In genomic region chr17:76670708-76671122, GRCh38 we compare ENCODE assay signal across 8 cellular contexts. TPM values are rescaled to one million over a fixed set of nuclear protein-coding genes. Genes with fewer than 3 reads are reported as not detected.
DNase-seq lines count a peak whose midpoint lies in the region; ATAC-seq, FAIRE-seq and TF ChIP-seq lines count a peak whose summit lies in the region.

No MANE protein-coding gene starts in this region.

- WGBS in A549 (ENCODE audit: missing lambda C conversion rate): 71% methylated on average over 9 of the region's 9 CpGs
- WGBS in GM12878 (ENCODE audit: insufficient coverage, insufficient replicate concordance, low lambda C conversion rate, missing lambda C conversion rate): 93% methylated on average over 9 of the region's 9 CpGs

- H3K27ac ChIP-seq in A549 (peak overlapping the region; percentile 85 to 91; a peak in 5 of 6 replicates), GM12878 (ENCODE audit: control insufficient read depth, insufficient read depth) (no peak overlapping the region), muscle layer of duodenum (ENCODE audit: low read length) (peak overlapping the region; percentile 80)

- ATAC-seq in A549: no peak; a peak in 1 of 6 replicates
- ATAC-seq in GM12878: no peak
- ATAC-seq in GM21367 (IDR thresholded peaks at IDR 0.05; ENCODE audit: unreplicated experiment): no peak

- H3K4me1 ChIP-seq in A549 (peaks cover 15% of the 10 kb centered on the region), GM12878 (ENCODE audit: control insufficient read depth, insufficient read depth, low read length) (peaks cover 5% of the 10 kb centered on the region), muscle layer of duodenum (ENCODE audit: control insufficient read depth in 1 of 2, insufficient read depth in 2 of 2, low read length in 2 of 2) (peaks cover 0 to 14% of the 10 kb centered on the region in 2 donors)

- in situ Hi-C loops in GM12878 (cut with MboI): no loop called here

- no peak overlapping the region for H3K9ac ChIP-seq in GM12878 (ENCODE audit: control insufficient read depth, insufficient read depth, low read length)

- no TSS peak for BruUV-seq in GM12878 (replicated peaks; lab: Mats Ljungman, UMichigan)

- peak overlapping the region; percentile 89 for H3K27ac Mint-ChIP-seq in HFFc6

- H3K4me3 Mint-ChIP-seq in HFFc6: peak overlapping the region; percentile 95

- peaks cover 59% of the 10 kb centered on the region for H3K4me1 Mint-ChIP-seq in HFFc6 (ENCODE audit: low read depth)

- intact Hi-C loops in GM12878 (cut with micrococcal nuclease; ENCODE audit: unreplicated experiment): no loop called here

- SMC1A ChIA-PET in GM12878 (lab: Charles Lee; ENCODE audit: uncharacterized antibody, unreplicated experiment): interaction anchor here (1.6 kb wide), 1 partner anchor 11 kb away, joined by 12 read pairs; no protein-coding TSS in a partner anchor

- POLR2A ChIA-PET in A549 (lab: Yijun Ruan, JAX) (interaction anchor here (0.8 to 1.6 kb wide), 9 partner anchors 11 to 406 kb away, joined by 3 to 14 read pairs (median 3); partner anchors contain the start of genes MXRA7, PRPSAP1 and UBALD2), GM12878 (lab: Charles Lee) (interaction anchor here (0.6 to 1.3 kb wide), 2 partner anchors 57 to 643 kb away, joined by 3 to 4 read pairs; no protein-coding TSS in a partner anchor)

- H3K27me3 ChIP-seq in GM12878 (replicated peaks in 1 of 2; ENCODE audit: control insufficient read depth in 2 of 2, insufficient read depth in 2 of 2, low read length in 1 of 2) (no peaks in the 10 kb centered on the region; a peak in 1 of 4 replicates), muscle layer of duodenum (ENCODE audit: low read depth, low read length) (no peaks in the 10 kb centered on the region)

- TF ChIP-seq POLR2A in A549 (IDR thresholded peaks at IDR 0.05; ENCODE audit: low read length) (no peak), GM12878 (IDR thresholded peaks at IDR 0.05; ENCODE audit: low read depth, low read length) (no peak)

- H3K27me3 Mint-ChIP-seq in HFFc6 (ENCODE audit: insufficient read depth): peaks cover 13% of the 10 kb centered on the region

- RAD21 ChIA-PET in GM12878 (lab: Charles Lee; ENCODE audit: unreplicated experiment): no interaction called here

- H3K4me3 ChIP-seq in A549 (no peak overlapping the region), GM12878 (no peak overlapping the region), muscle layer of duodenum (ENCODE audit: low read depth in 1 of 2, low read length in 2 of 2) (peak overlapping the region in 1 of 2 donors; percentile 82)

- TF ChIP-seq CTCF in A549 (IDR thresholded peaks at IDR 0.05): no peak
- no peak for TF ChIP-seq CTCF in HFFc6 (IDR thresholded peaks at IDR 0.05)
- TF ChIP-seq CTCF in GM12878 (IDR thresholded peaks at IDR 0.05 in 2 of 3, conservative IDR thresholded peaks at IDR 0.05 in 1 of 3; ENCODE audit: control insufficient read depth in 2 of 3, extremely low read depth in 1 of 3, insufficient read depth in 1 of 3, low read depth in 3 of 3, low read length in 3 of 3): no peak

- H3K36me3 ChIP-seq in GM12878 (ENCODE audit: control insufficient read depth in 2 of 2, insufficient read depth in 2 of 2, low read length in 1 of 2): no peaks in the 10 kb centered on the region
- H3K36me3 ChIP-seq in muscle layer of duodenum (ENCODE audit: control insufficient read depth in 1 of 2, insufficient read depth in 2 of 2, low read length in 2 of 2): no peaks in the 10 kb centered on the region

- H2AFZ ChIP-seq in GM12878 (ENCODE audit: control insufficient read depth, low read depth, low read length): peak overlapping the region; percentile 99

- H3K9me3 Mint-ChIP-seq in HFFc6: no peaks in the 10 kb centered on the region; the same call in 1 of the 2 replicates

- H3K4me2 ChIP-seq in A549 (peak overlapping the region; percentile 83), GM12878 (ENCODE audit: control insufficient read depth, insufficient read depth) (no peak overlapping the region)

- H4K20me1 ChIP-seq in GM12878 (ENCODE audit: control insufficient read depth, insufficient read depth): no peaks in the 10 kb centered on the region

- TF ChIP-seq RAD21 in A549 (conservative IDR thresholded peaks at IDR 0.05 in 1 of 2, IDR thresholded peaks at IDR 0.05 in 1 of 2) (no peak), GM12878 (IDR thresholded peaks at IDR 0.05; ENCODE audit: insufficient read depth, low read depth, low read length) (no peak)

- no peak for TF ChIP-seq EP300 in A549 (IDR thresholded peaks at IDR 0.05)
- no peak for TF ChIP-seq EP300 in GM12878 (IDR thresholded peaks at IDR 0.05; ENCODE audit: borderline replicate concordance in 1 of 2, control insufficient read depth in 1 of 2, low read depth in 2 of 2, low read length in 2 of 2)

- CTCF ChIA-PET in A549 (lab: Yijun Ruan, JAX): interaction anchor here (1.0 to 14.0 kb wide), 8 partner anchors 8 to 385 kb away, joined by 3 to 123 read pairs (median 6); no protein-coding TSS in a partner anchor
- CTCF ChIA-PET in GM12878 (lab: Yijun Ruan, JAX): interaction anchor here (0.7 to 2.7 kb wide), 6 partner anchors 11 to 205 kb away, joined by 3 to 27 read pairs (median 4); no protein-coding TSS in a partner anchor

- H3K36me3 Mint-ChIP-seq in HFFc6 (ENCODE audit: low read depth): peaks cover 16% of the 10 kb centered on the region

- H3K9me3 ChIP-seq in A549: no peaks in the 10 kb centered on the region
- no peaks in the 10 kb centered on the region; the same call in 2 of the 3 replicates for H3K9me3 ChIP-seq in GM12878 (replicated peaks; ENCODE audit: control insufficient read depth, insufficient read depth, low read length)
- no peaks in the 10 kb centered on the region for H3K9me3 ChIP-seq in muscle layer of duodenum (ENCODE audit: control insufficient read depth in 1 of 2, low read length in 2 of 2)

- FAIRE-seq in A549 (lab: Jason Lieb, UNC): no peak
- no peak for FAIRE-seq in GM12878 (lab: Jason Lieb, UNC)

- DNase-seq in A549 (ENCODE audit: low read depth in 1 of 2, low spot score in 1 of 2) (no peak), HFFc6 (no peak), GM12878 (ENCODE audit: low read depth, low spot score) (no peak), kidney tubule cell (ENCODE audit: low spot score) (no peak), NCI-H2196 (lab: John Stamatoyannopoulos, UW; ENCODE audit: unreplicated experiment) (no peak), DMS 273 treated with DMSO at 0.1 percent for 48 hours (lab: John Stamatoyannopoulos, UW) (no peak)

- no peaks in the 10 kb centered on the region for H3K79me2 ChIP-seq in GM12878 (ENCODE audit: control insufficient read depth, insufficient read depth, low read length)

RNA-seq across cellular contexts. Expression of gene ST6GALNAC1, which starts 27.2 kb away (rescaled TPM):
- polyA plus RNA-seq in A549 (2011; rRNA removed): 0.63 and 0.72 TPM in 2 replicates
- 0.08 and 0.25 TPM in 2 replicates for polyA plus RNA-seq in A549 (2012; cell fraction: cytosol; rRNA removed)
- 0.05 and 0.11 TPM in 2 replicates for polyA plus RNA-seq in A549 (2012; cell fraction: nucleus; rRNA removed)
- 0.09 to 0.27 TPM (median 0.09 TPM) in 3 replicates for polyA plus RNA-seq in A549 (2017; fragmentation: RNase III; extraction: RNeasy Plus Mini Kit Qiagen cat#74134 plus additional on column Dnase treatment)
- 0.97 and 1.6 TPM in 2 replicates for polyA minus RNA-seq in A549 (2011; rRNA and poly(A)+ RNA removed)
- total RNA-seq in HFFc6 (2021; fragmentation: NEBNext Ultra II Directional; extraction: Animal tissue kit (Norgen Biotek cat#: 25700)): not detected
- not detected in 2 replicates for total RNA-seq in GM12878 (2013; cell fraction: nucleolus; rRNA removed)
- total RNA-seq in GM12878 (2014; rRNA removed): not detected in 2 replicates
- total RNA-seq in GM12878 (2014; rRNA removed; fragmentation: Illumina TruSeq; extraction: Trizol): not detected in 2 replicates
- 0.08 and 0.29 TPM in 2 replicates for total RNA-seq in GM12878 (2021)
- not detected for polyA plus RNA-seq in GM12878 (2011; ENCODE audit: low read depth)
- not detected in 2 replicates for polyA plus RNA-seq in GM12878 (2011; rRNA removed)
- not detected in 2 replicates for polyA plus RNA-seq in GM12878 (2011; cell fraction: cytosol; rRNA removed)
- not detected in 2 replicates for polyA plus RNA-seq in GM12878 (2011; cell fraction: nucleus; rRNA removed)
- not detected in 2 replicates for polyA plus RNA-seq in GM12878 (2012)
- polyA plus RNA-seq in GM12878 (2014; fragmentation: Illumina TruSeq; extraction: Trizol): not detected in 2 replicates
- not detected for polyA plus RNA-seq in GM12878 (2014; fragmentation: Nextera tagmentation; extraction: Ambion mirVana)
- polyA plus RNA-seq in GM12878 (2014; rRNA removed): not detected in 2 replicates
- polyA plus RNA-seq in GM12878 (2016; fragmentation: Nextera tagmentation; extraction: Ambion mirVana): not detected
- polyA minus RNA-seq in GM12878 (2011; rRNA and poly(A)+ RNA removed): not detected in 2 replicates
- not detected in 2 replicates for polyA minus RNA-seq in GM12878 (2011; cell fraction: cytosol; rRNA and poly(A)+ RNA removed)
- polyA minus RNA-seq in GM12878 (2011; cell fraction: nucleus; rRNA and poly(A)+ RNA removed): not detected in 2 replicates

RNA-seq across cellular contexts. Expression of gene MXRA7, which starts 40.0 kb away (rescaled TPM):
- polyA plus RNA-seq in A549 (2011; rRNA removed): 47.8 and 80.1 TPM in 2 replicates
- 23.0 and 30.3 TPM in 2 replicates for polyA plus RNA-seq in A549 (2012; cell fraction: cytosol; rRNA removed)
- polyA plus RNA-seq in A549 (2012; cell fraction: nucleus; rRNA removed): 7.5 and 12.8 TPM in 2 replicates
- 48.6 to 59.2 TPM (median 57.2 TPM) in 3 replicates for polyA plus RNA-seq in A549 (2017; fragmentation: RNase III; extraction: RNeasy Plus Mini Kit Qiagen cat#74134 plus additional on column Dnase treatment)
- polyA minus RNA-seq in A549 (2011; rRNA and poly(A)+ RNA removed): 20.3 and 22.2 TPM in 2 replicates
- 100 to 1,000 TPM; 180 to 259 (median 192) TPM for total RNA-seq in HFFc6 (2021; fragmentation: NEBNext Ultra II Directional; extraction: Animal tissue kit (Norgen Biotek cat#: 25700))
- total RNA-seq in GM12878 (2013; cell fraction: nucleolus; rRNA removed): 0.33 and 0.54 TPM in 2 replicates
- total RNA-seq in GM12878 (2014; rRNA removed): 0.56 and 1.9 TPM in 2 replicates
- total RNA-seq in GM12878 (2014; rRNA removed; fragmentation: Illumina TruSeq; extraction: Trizol): 0.49 and 0.60 TPM in 2 replicates
- 1.1 and 1.3 TPM in 2 replicates for total RNA-seq in GM12878 (2021)
- polyA plus RNA-seq in GM12878 (2011; ENCODE audit: low read depth): 0.50 TPM
- polyA plus RNA-seq in GM12878 (2011; rRNA removed): 0.15 and 0.30 TPM in 2 replicates
- polyA plus RNA-seq in GM12878 (2011; cell fraction: cytosol; rRNA removed): 0.03 and 0.06 TPM in 2 replicates
- 0.06 and 0.07 TPM in 2 replicates for polyA plus RNA-seq in GM12878 (2011; cell fraction: nucleus; rRNA removed)
- 0.66 and 0.87 TPM in 2 replicates for polyA plus RNA-seq in GM12878 (2012)
- polyA plus RNA-seq in GM12878 (2014; fragmentation: Illumina TruSeq; extraction: Trizol): 0.96 and 3.4 TPM in 2 replicates
- polyA plus RNA-seq in GM12878 (2014; fragmentation: Nextera tagmentation; extraction: Ambion mirVana): under 1 TPM; 0.03 to 0.16 TPM
- 0.48 and 2.0 TPM in 2 replicates for polyA plus RNA-seq in GM12878 (2014; rRNA removed)
- under 1 TPM; 0.08 to 0.18 TPM for polyA plus RNA-seq in GM12878 (2016; fragmentation: Nextera tagmentation; extraction: Ambion mirVana)
- polyA minus RNA-seq in GM12878 (2011; rRNA and poly(A)+ RNA removed): 0.10 TPM in 1 of 2 replicates, not detected in the other
- not detected in 2 replicates for polyA minus RNA-seq in GM12878 (2011; cell fraction: cytosol; rRNA and poly(A)+ RNA removed)
- not detected in 2 replicates for polyA minus RNA-seq in GM12878 (2011; cell fraction: nucleus; rRNA and poly(A)+ RNA removed)

RNA-seq across cellular contexts. Expression of gene JMJD6, which starts 55.7 kb away (rescaled TPM):
- 17.5 and 23.0 TPM in 2 replicates for polyA plus RNA-seq in A549 (2011; rRNA removed)
- 29.8 and 31.6 TPM in 2 replicates for polyA plus RNA-seq in A549 (2012; cell fraction: cytosol; rRNA removed)
- polyA plus RNA-seq in A549 (2012; cell fraction: nucleus; rRNA removed): 38.6 and 43.7 TPM in 2 replicates
- polyA plus RNA-seq in A549 (2017; fragmentation: RNase III; extraction: RNeasy Plus Mini Kit Qiagen cat#74134 plus additional on column Dnase treatment): 44.5 to 55.3 TPM (median 53.3 TPM) in 3 replicates
- polyA minus RNA-seq in A549 (2011; rRNA and poly(A)+ RNA removed): 16.0 and 23.1 TPM in 2 replicates
- total RNA-seq in HFFc6 (2021; fragmentation: NEBNext Ultra II Directional; extraction: Animal tissue kit (Norgen Biotek cat#: 25700)): 10 to 100 TPM; 32.9 to 44.3 (median 37.3) TPM
- total RNA-seq in GM12878 (2013; cell fraction: nucleolus; rRNA removed): 22.2 and 23.3 TPM in 2 replicates
- total RNA-seq in GM12878 (2014; rRNA removed): 17.0 and 18.2 TPM in 2 replicates
- 16.7 and 19.2 TPM in 2 replicates for total RNA-seq in GM12878 (2014; rRNA removed; fragmentation: Illumina TruSeq; extraction: Trizol)
- total RNA-seq in GM12878 (2021): 26.8 and 30.4 TPM in 2 replicates
- 18.4 TPM for polyA plus RNA-seq in GM12878 (2011; ENCODE audit: low read depth)
- polyA plus RNA-seq in GM12878 (2011; rRNA removed): 12.5 and 22.5 TPM in 2 replicates
- 27.6 and 31.8 TPM in 2 replicates for polyA plus RNA-seq in GM12878 (2011; cell fraction: cytosol; rRNA removed)
- 66.5 and 72.0 TPM in 2 replicates for polyA plus RNA-seq in GM12878 (2011; cell fraction: nucleus; rRNA removed)
- 22.8 and 29.0 TPM in 2 replicates for polyA plus RNA-seq in GM12878 (2012)
- 19.1 and 21.8 TPM in 2 replicates for polyA plus RNA-seq in GM12878 (2014; fragmentation: Illumina TruSeq; extraction: Trizol)
- polyA plus RNA-seq in GM12878 (2014; fragmentation: Nextera tagmentation; extraction: Ambion mirVana): 1 to 10 TPM; 1.2 to 6.5 TPM
- polyA plus RNA-seq in GM12878 (2014; rRNA removed): 24.2 and 27.6 TPM in 2 replicates
- 10 to 100 TPM; 32.6 to 36.0 TPM for polyA plus RNA-seq in GM12878 (2016; fragmentation: Nextera tagmentation; extraction: Ambion mirVana)
- polyA minus RNA-seq in GM12878 (2011; rRNA and poly(A)+ RNA removed): 9.0 and 10.2 TPM in 2 replicates
- polyA minus RNA-seq in GM12878 (2011; cell fraction: cytosol; rRNA and poly(A)+ RNA removed): 6.4 and 6.7 TPM in 2 replicates
- polyA minus RNA-seq in GM12878 (2011; cell fraction: nucleus; rRNA and poly(A)+ RNA removed): 10.4 and 16.3 TPM in 2 replicates

RNA-seq across cellular contexts. Expression of gene METTL23, which starts 55.9 kb away (rescaled TPM):
- polyA plus RNA-seq in A549 (2011; rRNA removed) (120 and 138 TPM in 2 replicates), A549 (2017; fragmentation: RNase III; extraction: RNeasy Plus Mini Kit Qiagen cat#74134 plus additional on column Dnase treatment) (64.6 to 67.2 TPM (median 64.9 TPM) in 3 replicates), GM12878 (2011; rRNA removed) (52.0 and 64.0 TPM in 2 replicates), GM12878 (2014; fragmentation: Illumina TruSeq; extraction: Trizol) (29.9 and 44.8 TPM in 2 replicates), GM12878 (2014; fragmentation: Nextera tagmentation; extraction: Ambion mirVana) (10 to 100 TPM; 27.3 to 29.4 TPM), GM12878 (2014; rRNA removed) (35.0 and 42.7 TPM in 2 replicates), GM12878 (2016; fragmentation: Nextera tagmentation; extraction: Ambion mirVana) (10 to 100 TPM; 61.4 to 61.5 TPM)
- 59.6 and 69.2 TPM in 2 replicates for polyA plus RNA-seq in A549 (2012; cell fraction: cytosol; rRNA removed)
- 52.8 and 61.7 TPM in 2 replicates for polyA plus RNA-seq in A549 (2012; cell fraction: nucleus; rRNA removed)
- 22.2 and 33.0 TPM in 2 replicates for polyA minus RNA-seq in A549 (2011; rRNA and poly(A)+ RNA removed)
- 10 to 100 TPM; 30.1 to 32.8 (median 31.1) TPM for total RNA-seq in HFFc6 (2021; fragmentation: NEBNext Ultra II Directional; extraction: Animal tissue kit (Norgen Biotek cat#: 25700))
- 24.5 and 25.5 TPM in 2 replicates for total RNA-seq in GM12878 (2013; cell fraction: nucleolus; rRNA removed)
- total RNA-seq in GM12878 (2014; rRNA removed) (32.0 and 33.4 TPM in 2 replicates), GM12878 (2014; rRNA removed; fragmentation: Illumina TruSeq; extraction: Trizol) (23.2 and 26.7 TPM in 2 replicates), GM12878 (2021) (25.6 and 28.0 TPM in 2 replicates)
- 43.8 TPM for polyA plus RNA-seq in GM12878 (2011; ENCODE audit: low read depth)
- polyA plus RNA-seq in GM12878 (2011; cell fraction: cytosol; rRNA removed): 31.3 and 35.8 TPM in 2 replicates
- 27.8 and 36.4 TPM in 2 replicates for polyA plus RNA-seq in GM12878 (2011; cell fraction: nucleus; rRNA removed)
- polyA plus RNA-seq in GM12878 (2012): 36.6 and 41.5 TPM in 2 replicates
- polyA minus RNA-seq in GM12878 (2011; rRNA and poly(A)+ RNA removed): 17.4 and 21.7 TPM in 2 replicates
- polyA minus RNA-seq in GM12878 (2011; cell fraction: cytosol; rRNA and poly(A)+ RNA removed): 5.7 and 7.1 TPM in 2 replicates
- polyA minus RNA-seq in GM12878 (2011; cell fraction: nucleus; rRNA and poly(A)+ RNA removed): 10.8 and 11.2 TPM in 2 replicates

Comparison
In these comparisons a context has a peak if more than half of its experiments do, and no peak if none do; other contexts are left out.
1. RNA of gene MXRA7, which starts 40.0 kb away (total RNA-seq): 180 to 259 TPM in HFFc6; 0.33 to 1.9 TPM in GM12878; every median in the first group is over 10 times any median in the second.